ENCODE assay signal across 10 cellular contexts in genomic region chr3:14779069-14779685, GRCh38. TPM values are rescaled to one million over a fixed set of nuclear protein-coding genes. Genes with fewer than 3 reads are reported as not detected.
"Had no signal": no experiment of that assay in that cellular context is flagged by ENCODE, and none has a peak within 500 bp of the region (broad histone marks: within the 10 kb centered on the region; RNA-seq: fewer than 3 reads in every experiment).

No MANE protein-coding gene starts in this region.

- H3K4me3 Mint-ChIP-seq: IgD-negative memory B cell had no signal

- H3K36me3 Mint-ChIP-seq: IgD-negative memory B cell had no signal

- H3K4me1 Mint-ChIP-seq: IgD-negative memory B cell had no signal

- H3K9ac ChIP-seq: KMS-11 had no signal

- FAIRE-seq: HepG2, HTR-8/SVneo had no signal

- DNase-seq: IMR-90, KBM-7, KG1 had no signal

- H3K27ac ChIP-seq: HL-60, KMS-11 had no signal

- H3K4me2 ChIP-seq: KMS-11 had no signal

- H3K27ac Mint-ChIP-seq: IgD-negative memory B cell had no signal

- ATAC-seq: HepG2 had no signal

RNA-seq across cellular contexts. Expression of gene FGD5, which starts 39.6 kb away (rescaled TPM):
- total RNA-seq: HepG2, HT-29, HT1080, IMR-90 had no signal
- polyA plus RNA-seq: IgD-negative memory B cell, IMR-90 had no signal
